ENCODE assay signal across 8 cellular contexts in the genomic region with DNA sequence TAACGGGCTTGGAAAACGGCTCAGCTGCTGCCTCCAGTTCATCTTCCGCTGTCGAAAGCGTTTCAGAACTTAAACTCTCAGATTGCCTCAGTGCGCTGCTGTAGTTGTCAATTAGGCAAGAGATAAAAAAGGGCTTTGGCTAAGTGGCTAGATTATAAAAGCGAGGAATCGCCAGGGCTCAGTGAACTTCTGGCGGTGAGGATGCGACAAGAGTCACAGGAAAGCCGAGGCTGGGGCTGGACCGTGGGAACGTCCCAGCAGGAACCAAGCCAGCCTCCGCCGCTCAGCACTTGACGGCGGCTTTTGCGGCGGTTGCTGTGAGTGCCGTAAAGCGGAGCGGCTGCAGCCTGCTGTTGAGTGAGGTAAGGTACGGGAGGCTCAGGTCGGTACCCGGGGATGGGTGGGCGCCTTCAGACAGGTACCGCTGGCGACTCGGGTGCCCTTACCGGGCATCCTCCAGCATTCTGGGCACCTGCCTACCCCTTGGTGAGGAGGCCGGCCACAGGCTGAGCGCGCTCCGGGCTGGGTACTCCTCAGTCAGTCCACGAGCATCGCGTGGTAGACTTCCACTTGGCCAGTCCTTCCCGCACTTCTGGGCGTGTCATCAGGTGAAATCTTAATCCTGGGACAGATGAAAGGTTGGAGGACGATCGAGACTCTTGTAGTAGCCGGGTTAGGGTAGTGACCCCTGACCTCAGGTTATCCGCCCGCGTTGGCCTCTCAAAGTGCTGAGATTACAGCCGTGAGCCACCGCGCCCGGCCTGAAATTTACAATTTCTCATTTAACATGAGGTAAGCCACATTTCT. TPM values are rescaled to one million over a fixed set of nuclear protein-coding genes. Genes with fewer than 3 reads are reported as not detected.
DNase-seq lines count a peak whose midpoint lies in the region; ATAC-seq and TF ChIP-seq lines count a peak whose summit lies in the region.

A gene (plus strand): TSS at position 328 of the 807 bp plus-strand sequence. CDS start 16,902 bp downstream, outside the sequence.

- no peaks in the 10 kb centered on the region for H3K27me3 ChIP-seq in AG04450 (ENCODE audit: control insufficient read depth, insufficient read depth, low read length)

- ATAC-seq in GM18868 (IDR thresholded peaks at IDR 0.05; ENCODE audit: unreplicated experiment), result peak; percentile 95
- peak; percentile 93 for ATAC-seq in HG03103 (IDR thresholded peaks at IDR 0.05; ENCODE audit: low read depth, unreplicated experiment)
- peak; percentile 96 for ATAC-seq in WTC11

- H3K36me3 Mint-ChIP-seq in WTC11, result peaks cover 30% of the 10 kb centered on the region

- CTCF ChIA-PET in AG04450 (lab: Charles Lee) (no interaction called here), WTC11 (lab: Charles Lee) (no interaction called here)

- peak within 1 kb of the TSS; percentile 23 for H3K27ac ChIP-seq in AG04450 (ENCODE audit: low read depth, low read length)

- TF ChIP-seq CTCF in AG04450 (IDR thresholded peaks at IDR 0.05; ENCODE audit: low read depth, low read length) (no peak), WTC11 (IDR thresholded peaks at IDR 0.05) (no peak), cardiac fibroblast (IDR thresholded peaks at IDR 0.05; ENCODE audit: low read depth, low read length) (no peak)

- H3K4me1 Mint-ChIP-seq in WTC11, result peaks cover 9% of the 10 kb centered on the region

- DNase-seq in AG04450 (ENCODE audit: low read depth, low spot score) (peak; percentile 47), NCI-H2227 (lab: John Stamatoyannopoulos, UW; ENCODE audit: unreplicated experiment) (peak; percentile 83), WTC11 (ENCODE audit: low spot score) (peak; percentile 91), cardiac fibroblast (ENCODE audit: low read depth in 2 of 2) (peak; percentile 86 to 89), iris pigment epithelial cell (ENCODE audit: low read depth) (peak; percentile 88)
- peak; percentile 79 for DNase-seq in stimulated activated CD4-positive, alpha-beta T cell treated with anti-CD3 and anti-CD28 coated beads, Interleukin-12 subunit alpha, Interleukin-12 subunit beta, amount 100 ng/mL, for 4 hours

- peaks cover 9% of the 10 kb centered on the region for H3K9me3 ChIP-seq in AG04450 (ENCODE audit: control insufficient read depth, insufficient read depth, low read length)

- POLR2A ChIA-PET in AG04450 (lab: Yijun Ruan, JAX) (no interaction called here), WTC11 (lab: Charles Lee) (no interaction called here)

- H3K4me3 ChIP-seq in AG04450 (ENCODE audit: low read depth, low read length) (peak within 1 kb of the TSS; percentile 94), cardiac fibroblast (replicated peaks in 1 of 2; ENCODE audit: low read depth in 2 of 2, low read length in 2 of 2) (peak within 1 kb of the TSS; percentile 85 to 99)

- H3K4me3 Mint-ChIP-seq in WTC11, result peak within 1 kb of the TSS; percentile 90

- peaks cover 28% of the 10 kb centered on the region for H3K27me3 Mint-ChIP-seq in WTC11 (ENCODE audit: low read depth)

- no peak within 1 kb of the TSS for H3K27ac Mint-ChIP-seq in WTC11

- peaks cover 31% of the 10 kb centered on the region for H3K9me3 Mint-ChIP-seq in WTC11

TF ChIP-seq in WTC11, 78 proteins besides CTCF, POLR2A, EP300 and RAD21 (continues in another document):
- TF ChIP-seq, protein P1, sequence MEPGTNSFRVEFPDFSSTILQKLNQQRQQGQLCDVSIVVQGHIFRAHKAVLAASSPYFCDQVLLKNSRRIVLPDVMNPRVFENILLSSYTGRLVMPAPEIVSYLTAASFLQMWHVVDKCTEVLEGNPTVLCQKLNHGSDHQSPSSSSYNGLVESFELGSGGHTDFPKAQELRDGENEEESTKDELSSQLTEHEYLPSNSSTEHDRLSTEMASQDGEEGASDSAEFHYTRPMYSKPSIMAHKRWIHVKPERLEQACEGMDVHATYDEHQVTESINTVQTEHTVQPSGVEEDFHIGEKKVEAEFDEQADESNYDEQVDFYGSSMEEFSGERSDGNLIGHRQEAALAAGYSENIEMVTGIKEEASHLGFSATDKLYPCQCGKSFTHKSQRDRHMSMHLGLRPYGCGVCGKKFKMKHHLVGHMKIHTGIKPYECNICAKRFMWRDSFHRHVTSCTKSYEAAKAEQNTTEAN (CRISPR knock-in tag; IDR thresholded peaks at IDR 0.05), result 0 out of 2 replicates have a peak, but pooled peaks have one; percentile 60
- TF ChIP-seq, protein P2, sequence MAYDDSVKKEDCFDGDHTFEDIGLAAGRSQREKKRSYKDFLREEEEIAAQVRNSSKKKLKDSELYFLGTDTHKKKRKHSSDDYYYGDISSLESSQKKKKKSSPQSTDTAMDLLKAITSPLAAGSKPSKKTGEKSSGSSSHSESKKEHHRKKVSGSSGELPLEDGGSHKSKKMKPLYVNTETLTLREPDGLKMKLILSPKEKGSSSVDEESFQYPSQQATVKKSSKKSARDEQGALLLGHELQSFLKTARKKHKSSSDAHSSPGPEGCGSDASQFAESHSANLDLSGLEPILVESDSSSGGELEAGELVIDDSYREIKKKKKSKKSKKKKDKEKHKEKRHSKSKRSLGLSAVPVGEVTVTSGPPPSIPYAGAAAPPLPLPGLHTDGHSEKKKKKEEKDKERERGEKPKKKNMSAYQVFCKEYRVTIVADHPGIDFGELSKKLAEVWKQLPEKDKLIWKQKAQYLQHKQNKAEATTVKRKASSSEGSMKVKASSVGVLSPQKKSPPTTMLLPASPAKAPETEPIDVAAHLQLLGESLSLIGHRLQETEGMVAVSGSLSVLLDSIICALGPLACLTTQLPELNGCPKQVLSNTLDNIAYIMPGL (CRISPR knock-in tag; IDR thresholded peaks at IDR 0.05), result peak; percentile 63; the same call in 1 of the 2 replicates
- TF ChIP-seq ETV6 (CRISPR knock-in tag; IDR thresholded peaks at IDR 0.05) (peak; percentile 68; the same call in 1 of the 2 replicates), SMAD3 (CRISPR knock-in tag; IDR thresholded peaks at IDR 0.05; ENCODE audit: borderline replicate concordance) (0 out of 2 replicates have a peak, but pooled peaks have one; percentile 38), SP1 (CRISPR knock-in tag; conservative IDR thresholded peaks at IDR 0.05) (peak; percentile 67; the same call in 1 of the 2 replicates), KAT7 (CRISPR knock-in tag; IDR thresholded peaks at IDR 0.05; ENCODE audit: borderline replicate concordance) (0 out of 2 replicates have a peak, but pooled peaks have one; percentile 81), MYBL2 (CRISPR knock-in tag; IDR thresholded peaks at IDR 0.05) (peak; percentile 77; the same call in 1 of the 2 replicates), HMGA2 (CRISPR knock-in tag; IDR thresholded peaks at IDR 0.05) (no peak), CREB1 (CRISPR knock-in tag; IDR thresholded peaks at IDR 0.05) (0 out of 2 replicates have a peak, but pooled peaks have one; percentile 65), FOXK1 (CRISPR knock-in tag; IDR thresholded peaks at IDR 0.05) (peak; percentile 90)
- TF ChIP-seq, protein P3, sequence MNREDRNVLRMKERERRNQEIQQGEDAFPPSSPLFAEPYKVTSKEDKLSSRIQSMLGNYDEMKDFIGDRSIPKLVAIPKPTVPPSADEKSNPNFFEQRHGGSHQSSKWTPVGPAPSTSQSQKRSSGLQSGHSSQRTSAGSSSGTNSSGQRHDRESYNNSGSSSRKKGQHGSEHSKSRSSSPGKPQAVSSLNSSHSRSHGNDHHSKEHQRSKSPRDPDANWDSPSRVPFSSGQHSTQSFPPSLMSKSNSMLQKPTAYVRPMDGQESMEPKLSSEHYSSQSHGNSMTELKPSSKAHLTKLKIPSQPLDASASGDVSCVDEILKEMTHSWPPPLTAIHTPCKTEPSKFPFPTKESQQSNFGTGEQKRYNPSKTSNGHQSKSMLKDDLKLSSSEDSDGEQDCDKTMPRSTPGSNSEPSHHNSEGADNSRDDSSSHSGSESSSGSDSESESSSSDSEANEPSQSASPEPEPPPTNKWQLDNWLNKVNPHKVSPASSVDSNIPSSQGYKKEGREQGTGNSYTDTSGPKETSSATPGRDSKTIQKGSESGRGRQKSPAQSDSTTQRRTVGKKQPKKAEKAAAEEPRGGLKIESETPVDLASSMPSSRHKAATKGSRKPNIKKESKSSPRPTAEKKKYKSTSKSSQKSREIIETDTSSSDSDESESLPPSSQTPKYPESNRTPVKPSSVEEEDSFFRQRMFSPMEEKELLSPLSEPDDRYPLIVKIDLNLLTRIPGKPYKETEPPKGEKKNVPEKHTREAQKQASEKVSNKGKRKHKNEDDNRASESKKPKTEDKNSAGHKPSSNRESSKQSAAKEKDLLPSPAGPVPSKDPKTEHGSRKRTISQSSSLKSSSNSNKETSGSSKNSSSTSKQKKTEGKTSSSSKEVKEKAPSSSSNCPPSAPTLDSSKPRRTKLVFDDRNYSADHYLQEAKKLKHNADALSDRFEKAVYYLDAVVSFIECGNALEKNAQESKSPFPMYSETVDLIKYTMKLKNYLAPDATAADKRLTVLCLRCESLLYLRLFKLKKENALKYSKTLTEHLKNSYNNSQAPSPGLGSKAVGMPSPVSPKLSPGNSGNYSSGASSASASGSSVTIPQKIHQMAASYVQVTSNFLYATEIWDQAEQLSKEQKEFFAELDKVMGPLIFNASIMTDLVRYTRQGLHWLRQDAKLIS (CRISPR knock-in tag; IDR thresholded peaks at IDR 0.05; ENCODE audit: borderline replicate concordance), result no peak
- TF ChIP-seq, protein P4, sequence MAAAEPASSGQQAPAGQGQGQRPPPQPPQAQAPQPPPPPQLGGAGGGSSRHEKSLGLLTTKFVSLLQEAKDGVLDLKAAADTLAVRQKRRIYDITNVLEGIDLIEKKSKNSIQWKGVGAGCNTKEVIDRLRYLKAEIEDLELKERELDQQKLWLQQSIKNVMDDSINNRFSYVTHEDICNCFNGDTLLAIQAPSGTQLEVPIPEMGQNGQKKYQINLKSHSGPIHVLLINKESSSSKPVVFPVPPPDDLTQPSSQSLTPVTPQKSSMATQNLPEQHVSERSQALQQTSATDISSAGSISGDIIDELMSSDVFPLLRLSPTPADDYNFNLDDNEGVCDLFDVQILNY (CRISPR knock-in tag; IDR thresholded peaks at IDR 0.05), result peak; percentile 40; the same call in 1 of the 2 replicates
- TF ChIP-seq, protein P5, sequence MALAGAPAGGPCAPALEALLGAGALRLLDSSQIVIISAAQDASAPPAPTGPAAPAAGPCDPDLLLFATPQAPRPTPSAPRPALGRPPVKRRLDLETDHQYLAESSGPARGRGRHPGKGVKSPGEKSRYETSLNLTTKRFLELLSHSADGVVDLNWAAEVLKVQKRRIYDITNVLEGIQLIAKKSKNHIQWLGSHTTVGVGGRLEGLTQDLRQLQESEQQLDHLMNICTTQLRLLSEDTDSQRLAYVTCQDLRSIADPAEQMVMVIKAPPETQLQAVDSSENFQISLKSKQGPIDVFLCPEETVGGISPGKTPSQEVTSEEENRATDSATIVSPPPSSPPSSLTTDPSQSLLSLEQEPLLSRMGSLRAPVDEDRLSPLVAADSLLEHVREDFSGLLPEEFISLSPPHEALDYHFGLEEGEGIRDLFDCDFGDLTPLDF (CRISPR knock-in tag; IDR thresholded peaks at IDR 0.05), result peak; percentile 75; the same call in 1 of the 2 replicates

RNA-seq across cellular contexts. Expression of the gene that starts here (rescaled TPM):
- polyA plus RNA-seq in AG04450 (2011; rRNA removed), result 17.7 and 24.0 TPM in 2 replicates
- polyA minus RNA-seq in AG04450 (2011; rRNA and poly(A)+ RNA removed), result 16.1 and 18.7 TPM in 2 replicates
- total RNA-seq in WTC11 (2021), result 10.8 to 15.1 TPM (median 14.5 TPM) in 3 replicates

Comparison
In these comparisons a context has a peak if more than half of its experiments do, and no peak if none do; other contexts are left out.
1. Peak in every context shown above with its lines: DNase-seq, ATAC-seq, H3K4me3 ChIP-seq and H3K27ac ChIP-seq.